ENCODE assay signal across 21 cellular contexts in the genomic region with DNA sequence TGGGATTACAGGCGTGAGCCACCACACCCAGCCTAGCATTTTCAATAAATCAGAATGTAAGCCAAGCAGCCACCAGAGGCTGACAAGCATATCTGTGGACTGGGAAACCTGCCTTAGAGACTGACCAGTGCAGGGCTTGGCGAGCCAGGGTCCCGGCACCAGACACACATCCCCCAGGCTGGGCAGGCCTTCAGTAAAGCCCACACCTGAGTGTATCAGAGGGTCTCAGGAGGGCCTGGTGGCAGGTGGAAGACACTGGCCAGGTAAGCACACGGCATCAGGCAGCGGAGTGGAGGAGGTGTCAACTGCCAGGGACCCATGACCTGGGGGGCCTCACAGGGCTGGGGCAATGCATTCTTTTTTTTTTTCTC.
DNase-seq lines count a peak whose midpoint lies in the region; ATAC-seq and TF ChIP-seq lines count a peak whose summit lies in the region.
"Had no signal": no experiment of that assay in that cellular context is flagged by ENCODE, and none has a peak within 500 bp of the region (broad histone marks: within the 10 kb centered on the region; RNA-seq: fewer than 3 reads in every experiment).

No MANE protein-coding gene starts in this region.

- no peak overlapping the region for H3K4me2 ChIP-seq in hepatocyte

- TF ChIP-seq POLR2A in ovary (IDR thresholded peaks at IDR 0.05), result no peak

- H4K20me1 ChIP-seq in hepatocyte (ENCODE audit: insufficient read depth, poor library complexity, severe bottlenecking), result no peaks in the 10 kb centered on the region

- H3K9me3 ChIP-seq in hepatocyte (ENCODE audit: low read depth) (no peaks in the 10 kb centered on the region), ovary (no peaks in the 10 kb centered on the region), upper lobe of right lung (no peaks in the 10 kb centered on the region)
- H3K9me3 ChIP-seq: body of pancreas, HAP-1 had no signal

- intact Hi-C loops in Right ventricle myocardium superior (cut with DNase I), result no loop called here
- intact Hi-C loops in Right ventricle myocardium inferior (cut with DNase I), result no loop called here
- intact Hi-C loops in ovary (cut with DNase I), result no loop called here
- intact Hi-C loops in upper lobe of right lung (cut with DNase I), result no loop called here

- TF ChIP-seq EP300 in ovary (IDR thresholded peaks at IDR 0.05), result no peak

- H3K27me3 ChIP-seq in hepatocyte, result no peaks in the 10 kb centered on the region
- no peaks in the 10 kb centered on the region for H3K27me3 ChIP-seq in ovary
- H3K27me3 ChIP-seq in upper lobe of right lung, result no peaks in the 10 kb centered on the region
- H3K27me3 ChIP-seq: body of pancreas had no signal

- H3K9me2 ChIP-seq in hepatocyte (replicated peaks; ENCODE audit: insufficient read depth), result no peaks in the 10 kb centered on the region

- H2AFZ ChIP-seq in hepatocyte, result no peak overlapping the region

- no peak overlapping the region for H3K4me3 ChIP-seq in hepatocyte
- no peak overlapping the region for H3K4me3 ChIP-seq in ovary
- H3K4me3 ChIP-seq in upper lobe of right lung, result no peak overlapping the region
- H3K4me3 ChIP-seq: body of pancreas, HAP-1 had no signal

- TF ChIP-seq CTCF in hepatocyte (IDR thresholded peaks at IDR 0.05; ENCODE audit: poor library complexity) (no peak), ovary (IDR thresholded peaks at IDR 0.05) (no peak), upper lobe of right lung (IDR thresholded peaks at IDR 0.05) (no peak)

- ATAC-seq in Right ventricle myocardium superior (ENCODE audit: poor library complexity) (no peak), Right ventricle myocardium inferior (no peak), upper lobe of right lung (no peak)
- ATAC-seq: activated CD8-positive, alpha-beta T cell treated with anti-CD3 and anti-CD28 coated beads, Interleukin-2, amount 10 ng/mL, durations not matched to agents 7 days and 5 days had no signal

- H3K36me3 ChIP-seq in hepatocyte (replicated peaks; ENCODE audit: insufficient read depth, low read depth) (no peaks in the 10 kb centered on the region), ovary (no peaks in the 10 kb centered on the region), upper lobe of right lung (no peaks in the 10 kb centered on the region)
- H3K36me3 ChIP-seq: HAP-1 had no signal

- peaks cover 30% of the 10 kb centered on the region for H3K4me1 ChIP-seq in hepatocyte (ENCODE audit: insufficient read depth)
- peaks cover 2% of the 10 kb centered on the region for H3K4me1 ChIP-seq in ovary (ENCODE audit: insufficient read depth)
- H3K4me1 ChIP-seq in upper lobe of right lung, result peaks cover 12% of the 10 kb centered on the region
- H3K4me1 ChIP-seq: HAP-1 had no signal

- WGBS in hepatocyte (ENCODE audit: low lambda C conversion rate, missing lambda C conversion rate), result 86% methylated on average over 5 of the region's 5 CpGs
- WGBS in ovary, 3 donors, result 95 to 100% (median 97%) methylated on average over 5 of the region's 5 CpGs

- H3K27ac ChIP-seq in hepatocyte (peak overlapping the region; percentile 92), ovary (peak overlapping the region; percentile 9 to 31), upper lobe of right lung (peak overlapping the region; percentile 49)

- no peaks in the 10 kb centered on the region for H3K79me2 ChIP-seq in hepatocyte

- DNase-seq in Right ventricle myocardium superior, result peak; percentile 36
- no peak for DNase-seq in Right ventricle myocardium inferior (ENCODE audit: missing footprints)
- DNase-seq in hepatocyte (ENCODE audit: low spot score), result no peak
- DNase-seq in ovary, result no peak
- DNase-seq in upper lobe of right lung, result no peak
- no peak for DNase-seq in germinal center (ENCODE audit: low spot score)
- DNase-seq in NCI-H1092 (lab: John Stamatoyannopoulos, UW), result no peak
- DNase-seq in DMS114 treated with DMSO at 0.1 percent for 48 hours (lab: John Stamatoyannopoulos, UW; ENCODE audit: unreplicated experiment), result no peak
- DNase-seq: 8988T; activated CD4-positive, CD25-positive, alpha-beta regulatory T cell; activated CD8-positive, alpha-beta T cell treated with anti-CD3 and anti-CD28 coated beads, Interleukin-2, amount 10 ng/mL, durations not matched to agents 7 days and 5 days; activated naive CD8-positive, alpha-beta T cell treated with anti-CD3 and anti-CD28 coated beads, Interleukin-2, amount 10 ng/mL, durations not matched to agents 7 days and 5 days; body of pancreas; cortex of kidney; Kasumi-1; midbrain; NCI-H1105; NCI-H2081; NCI-H510A treated with DMSO at 0.1 percent for 48 hours; stimulated activated CD4-positive, alpha-beta T cell treated with anti-CD3 and anti-CD28 coated beads, Interleukin-4, amount 100 ng/mL, for 24 hours had no signal

Comparison
In these comparisons a context has a peak if more than half of its experiments do, and no peak if none do; other contexts are left out.
1. H3K27ac ChIP-seq: peak in every context shown above with its lines; median percentile 92 in hepatocyte; 49 in upper lobe of right lung; 20 in ovary.